ENCODE assay signal across 8 cellular contexts in the genomic region with DNA sequence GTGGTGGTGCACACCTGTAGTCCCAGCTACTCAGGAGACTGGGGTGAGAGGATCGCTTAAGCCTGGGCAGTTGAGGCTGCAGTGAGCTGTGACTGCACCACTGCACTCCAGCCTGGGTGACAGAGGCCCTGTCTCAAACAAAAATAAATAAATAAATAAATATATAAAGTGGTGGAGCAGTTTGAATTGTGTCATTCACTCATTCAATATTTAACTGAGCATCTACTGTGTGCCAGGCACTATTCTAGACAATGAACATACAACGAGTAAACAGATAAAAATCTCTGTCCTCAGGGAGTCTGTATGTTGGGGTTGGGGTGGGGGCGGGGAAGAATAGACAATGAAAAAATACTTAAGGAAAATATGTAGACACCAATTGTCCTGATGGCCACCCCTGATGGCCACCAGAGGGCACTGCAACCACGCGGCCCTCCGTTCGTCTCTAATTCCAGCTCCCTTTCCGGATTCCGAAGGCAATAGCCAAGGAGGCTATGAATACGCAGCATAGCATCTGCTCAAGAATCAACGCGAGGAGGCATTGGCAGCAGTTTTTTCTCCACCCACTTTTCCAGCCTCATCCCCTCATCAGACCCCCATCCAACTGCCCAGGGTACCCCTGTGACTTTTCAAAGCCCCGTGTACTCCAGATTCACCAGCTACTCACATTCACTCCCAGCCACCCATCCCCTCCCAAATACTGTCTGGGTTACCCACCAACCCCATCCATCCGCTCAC. TPM values are rescaled to one million over a fixed set of nuclear protein-coding genes. Genes with fewer than 3 reads are reported as not detected.
DNase-seq lines count a peak whose midpoint lies in the region; ATAC-seq, FAIRE-seq and TF ChIP-seq lines count a peak whose summit lies in the region.

No MANE protein-coding gene starts in this region.

- ATAC-seq in activated naive CD8-positive, alpha-beta T cell treated with anti-CD3 and anti-CD28 coated beads, Interleukin-2, amount 10 ng/mL, durations not matched to agents 7 days and 5 days (ENCODE audit: low read depth): peak; percentile 20
- ATAC-seq in psoas muscle: peak; percentile 89 to 98 (median 94)
- ATAC-seq in aorta (ENCODE audit: low FRiP score): peak; percentile 92
- ATAC-seq in GM21529 (IDR thresholded peaks at IDR 0.05; ENCODE audit: unreplicated experiment): no peak

- FAIRE-seq in G401.6 (lab: Jason Lieb, UNC): peak; percentile 84

- no peaks in the 10 kb centered on the region for H3K27me3 Mint-ChIP-seq in activated naive CD8-positive, alpha-beta T cell treated with anti-CD3 and anti-CD28 coated beads, Interleukin-2, amount 10 ng/mL, durations not matched to agents 7 days and 5 days

- H3K9ac ChIP-seq in SU-DHL-6 (ENCODE audit: low read length): no peak overlapping the region

- peak overlapping the region; percentile 62 for H3K4me3 Mint-ChIP-seq in activated naive CD8-positive, alpha-beta T cell treated with anti-CD3 and anti-CD28 coated beads, Interleukin-2, amount 10 ng/mL, durations not matched to agents 7 days and 5 days

- intact Hi-C loops in psoas muscle (cut with DNase I) (loop anchor here (5.0 to 10.0 kb wide), 3 partner anchors 84 to 302 kb away; no protein-coding TSS in a partner anchor), aorta (cut with DNase I) (loop anchor here (2.0 to 10.0 kb wide), 3 partner anchors 124 to 320 kb away; a partner anchor contains a TSS)

- H3K9me3 ChIP-seq in SU-DHL-6 (ENCODE audit: insufficient read depth, low read length): no peaks in the 10 kb centered on the region
- no peaks in the 10 kb centered on the region for H3K9me3 ChIP-seq in cardiac muscle cell (ENCODE audit: low read depth)
- no peaks in the 10 kb centered on the region for H3K9me3 ChIP-seq in psoas muscle
- H3K9me3 ChIP-seq in aorta (ENCODE audit: control insufficient read depth, low read length): no peaks in the 10 kb centered on the region

- H3K4me1 ChIP-seq in cardiac muscle cell (ENCODE audit: low read depth) (no peaks in the 10 kb centered on the region), psoas muscle (no peaks in the 10 kb centered on the region), aorta (ENCODE audit: control insufficient read depth in 1 of 2, insufficient read depth in 2 of 2, low read length in 2 of 2) (no peaks in the 10 kb centered on the region)

- DNase-seq in NCI-H1092 treated with DMSO at 0.1 percent for 48 hours (lab: John Stamatoyannopoulos, UW) (peak; percentile 79), cardiac muscle cell (ENCODE audit: low read depth in 1 of 2, low spot score in 1 of 2) (peak; percentile 75 to 94), psoas muscle (peak; percentile 73 to 86), aorta (peak; percentile 83 to 89)
- DNase-seq in activated naive CD8-positive, alpha-beta T cell treated with anti-CD3 and anti-CD28 coated beads, Interleukin-2, amount 10 ng/mL, durations not matched to agents 7 days and 5 days: peak; percentile 78

- H3K4me3 ChIP-seq in SU-DHL-6 (ENCODE audit: insufficient read depth, low read length, poor library complexity, severe bottlenecking) (no peak overlapping the region), cardiac muscle cell (no peak overlapping the region), psoas muscle (no peak overlapping the region), aorta (ENCODE audit: low read length in 2 of 2) (no peak overlapping the region)

- H3K36me3 ChIP-seq in SU-DHL-6 (ENCODE audit: low read length) (no peaks in the 10 kb centered on the region), cardiac muscle cell (no peaks in the 10 kb centered on the region), psoas muscle (ENCODE audit: insufficient read depth in 1 of 2, low read depth in 1 of 2) (no peaks in the 10 kb centered on the region), aorta (ENCODE audit: control insufficient read depth in 1 of 2, insufficient read depth in 2 of 2, low read length in 1 of 2) (no peaks in the 10 kb centered on the region)

- H3K9me2 ChIP-seq in SU-DHL-6 (replicated peaks; ENCODE audit: insufficient read depth, low read length): no peaks in the 10 kb centered on the region

- peaks cover 29% of the 10 kb centered on the region for H3K4me1 Mint-ChIP-seq in activated naive CD8-positive, alpha-beta T cell treated with anti-CD3 and anti-CD28 coated beads, Interleukin-2, amount 10 ng/mL, durations not matched to agents 7 days and 5 days

- no peaks in the 10 kb centered on the region for H3K27me3 ChIP-seq in SU-DHL-6 (ENCODE audit: low read length)
- H3K27me3 ChIP-seq in cardiac muscle cell: no peaks in the 10 kb centered on the region
- no peaks in the 10 kb centered on the region for H3K27me3 ChIP-seq in psoas muscle (ENCODE audit: insufficient read depth in 3 of 3, low read length in 2 of 3)
- H3K27me3 ChIP-seq in aorta (ENCODE audit: control insufficient read depth in 1 of 2, insufficient read depth in 2 of 2, low read length in 1 of 2): no peaks in the 10 kb centered on the region

- POLR2A ChIA-PET in activated naive CD8-positive, alpha-beta T cell treated with anti-CD3 and anti-CD28 coated beads, Interleukin-2, amount 10 ng/mL, durations not matched to agents 7 days and 5 days (lab: Charles Lee): interaction anchor here (0.5 to 3.5 kb wide), 15 partner anchors 21 to 365 kb away, joined by 3 to 33 read pairs (median 5); a partner anchor contains a TSS

- peak overlapping the region; percentile 31 for H3K4me2 ChIP-seq in SU-DHL-6 (ENCODE audit: low read depth, low read length, poor library complexity, severe bottlenecking)

- peak overlapping the region; percentile 75 for H3K27ac Mint-ChIP-seq in activated naive CD8-positive, alpha-beta T cell treated with anti-CD3 and anti-CD28 coated beads, Interleukin-2, amount 10 ng/mL, durations not matched to agents 7 days and 5 days

- H3K79me2 ChIP-seq in SU-DHL-6 (ENCODE audit: insufficient read depth, low read length): no peaks in the 10 kb centered on the region

- no peak overlapping the region for H3K27ac ChIP-seq in SU-DHL-6 (ENCODE audit: low read depth, low read length)
- no peak overlapping the region for H3K27ac ChIP-seq in cardiac muscle cell
- no peak overlapping the region for H3K27ac ChIP-seq in psoas muscle
- no peak overlapping the region for H3K27ac ChIP-seq in aorta (ENCODE audit: low read depth in 1 of 2, low read length in 2 of 2)

- H3F3A ChIP-seq in SU-DHL-6 (ENCODE audit: insufficient read depth): no peaks in the 10 kb centered on the region

- H2AFZ ChIP-seq in SU-DHL-6 (ENCODE audit: low read depth, low read length, severe bottlenecking): no peak overlapping the region

- H4K20me1 ChIP-seq in SU-DHL-6 (ENCODE audit: low read depth, low read length): no peaks in the 10 kb centered on the region

- TF ChIP-seq CTCF in SU-DHL-6 (IDR thresholded peaks at IDR 0.05; ENCODE audit: insufficient read depth, low read length, poor library complexity, severe bottlenecking) (peak; percentile 48), cardiac muscle cell (IDR thresholded peaks at IDR 0.05; ENCODE audit: low read depth, low read length) (peak; percentile 88), psoas muscle (IDR thresholded peaks at IDR 0.05) (peak; percentile 91)

- 14 to 16% (median 16%) methylated on average over 14 of the region's 14 CpGs for WGBS in psoas muscle, 3 donors
- 12 to 14% methylated on average over 14 of the region's 14 CpGs for WGBS in aorta, 2 donors

- no peaks in the 10 kb centered on the region for H3K9me3 Mint-ChIP-seq in activated naive CD8-positive, alpha-beta T cell treated with anti-CD3 and anti-CD28 coated beads, Interleukin-2, amount 10 ng/mL, durations not matched to agents 7 days and 5 days

- no peaks in the 10 kb centered on the region for H3K36me3 Mint-ChIP-seq in activated naive CD8-positive, alpha-beta T cell treated with anti-CD3 and anti-CD28 coated beads, Interleukin-2, amount 10 ng/mL, durations not matched to agents 7 days and 5 days

RNA-seq across cellular contexts. Expression of a gene that starts 21.4 kb away (rescaled TPM):
- 10 to 100 TPM in 1 of 2 experiments, 1 to 10 TPM in 1; 7.4 to 10.0 TPM for total RNA-seq in activated naive CD8-positive, alpha-beta T cell treated with anti-CD3 and anti-CD28 coated beads, Interleukin-2, amount 10 ng/mL, durations not matched to agents 7 days and 5 days
- total RNA-seq in cardiac muscle cell: 223 and 268 TPM in 2 replicates
- 213 and 266 TPM in 2 replicates for polyA plus RNA-seq in cardiac muscle cell
- total RNA-seq in psoas muscle: 1 to 10 TPM; 2.3 to 9.9 (median 3.0) TPM
- polyA plus RNA-seq in psoas muscle: 1 to 10 TPM in 1 of 3 donors, under 1 TPM in 2; 0.75 to 1.4 (median 0.96) TPM
- total RNA-seq in aorta: 1 to 10 TPM; 1.6 to 4.4 TPM
- polyA plus RNA-seq in aorta: 1 to 10 TPM in 1 of 2 donors, under 1 TPM in 1; 0.61 to 6.1 TPM

RNA-seq across cellular contexts. Expression of a gene that starts 37.4 kb away (rescaled TPM):
- 100 to 1,000 TPM; 255 to 263 TPM for total RNA-seq in activated naive CD8-positive, alpha-beta T cell treated with anti-CD3 and anti-CD28 coated beads, Interleukin-2, amount 10 ng/mL, durations not matched to agents 7 days and 5 days
- total RNA-seq in cardiac muscle cell (0.60 and 1.5 TPM in 2 replicates), psoas muscle (1 to 10 TPM in 1 of 4 donors, under 1 TPM in 3; 0.54 to 1.5 (median 0.65) TPM), aorta (1 to 10 TPM; 2.5 to 5.2 TPM)
- polyA plus RNA-seq in cardiac muscle cell (0.85 and 1.1 TPM in 2 replicates), psoas muscle (under 1 TPM; 0.13 to 0.25 (median 0.22) TPM), aorta (under 1 TPM in 1 of 2 donors, not detected in 1; 0.88 TPM)

RNA-seq across cellular contexts. Expression of a gene that starts 45.4 kb away (rescaled TPM):
- total RNA-seq in activated naive CD8-positive, alpha-beta T cell treated with anti-CD3 and anti-CD28 coated beads, Interleukin-2, amount 10 ng/mL, durations not matched to agents 7 days and 5 days: 10 to 100 TPM; 84.2 to 88.0 TPM
- not detected in 2 replicates for total RNA-seq in cardiac muscle cell
- not detected in 2 replicates for polyA plus RNA-seq in cardiac muscle cell
- total RNA-seq in psoas muscle: under 1 TPM; 0.24 to 0.57 (median 0.46) TPM
- under 1 TPM; 0.03 to 0.04 (median 0.03) TPM for polyA plus RNA-seq in psoas muscle
- 1 to 10 TPM; 2.6 to 3.1 TPM for total RNA-seq in aorta
- 1 to 10 TPM in 1 of 2 donors, under 1 TPM in 1; 0.28 to 1.1 TPM for polyA plus RNA-seq in aorta

Comparison
In these comparisons a context has a peak if more than half of its experiments do, and no peak if none do; other contexts are left out.
1. RNA of a gene that starts 21.4 kb away (total RNA-seq): 223 to 268 TPM in cardiac muscle cell; 7.4 to 10.0 TPM in activated naive CD8-positive, alpha-beta T cell treated with anti-CD3 and anti-CD28 coated beads, Interleukin-2, amount 10 ng/mL, durations not matched to agents 7 days and 5 days, 1.6 to 4.4 TPM in aorta and 2.3 to 9.9 TPM in psoas muscle; every median in the first group is over 10 times any median in the second.
2. RNA of a gene that starts 37.4 kb away (total RNA-seq): 255 to 263 TPM in activated naive CD8-positive, alpha-beta T cell treated with anti-CD3 and anti-CD28 coated beads, Interleukin-2, amount 10 ng/mL, durations not matched to agents 7 days and 5 days; 2.5 to 5.2 TPM in aorta, 0.60 to 1.5 TPM in cardiac muscle cell and 0.54 to 1.5 TPM in psoas muscle; every median in the first group is over 10 times any median in the second.
3. RNA of a gene that starts 45.4 kb away (total RNA-seq): 84.2 to 88.0 TPM in activated naive CD8-positive, alpha-beta T cell treated with anti-CD3 and anti-CD28 coated beads, Interleukin-2, amount 10 ng/mL, durations not matched to agents 7 days and 5 days; 2.6 to 3.1 TPM in aorta, 0.24 to 0.57 TPM in psoas muscle and not detected in cardiac muscle cell; every median in the first group is over 10 times any median in the second.
4. Peak in every context shown above with its lines, with median percentiles within 50 percentile points of each other: DNase-seq and CTCF ChIP-seq.